10 cellular contexts compared by ENCODE assay signal in genomic region chr2:130726614-130727180, GRCh38. TPM values are rescaled to one million over a fixed set of nuclear protein-coding genes. Genes with fewer than 3 reads are reported as not detected.
DNase-seq lines count a peak whose midpoint lies in the region; ATAC-seq and TF ChIP-seq lines count a peak whose summit lies in the region.
"Had no signal": no experiment of that assay in that cellular context is flagged by ENCODE, and none has a peak within 500 bp of the region (broad histone marks: within the 10 kb centered on the region; RNA-seq: fewer than 3 reads in every experiment).

No MANE protein-coding gene starts in this region.

- H3K27me3 Mint-ChIP-seq in activated T-cell treated with anti-CD3 and anti-CD28 coated beads, Interleukin-2, amount 50 U/mL, for 24 hours, result peaks cover 3% of the 10 kb centered on the region

- whole genome bisulfite sequencing in thyroid gland, 2 donors, result 20 to 30% methylated on average over 9 to 17 of the region's 20 CpGs

- peaks cover 8% of the 10 kb centered on the region for H3K27me3 ChIP-seq in adipocyte (replicated peaks; ENCODE audit: control insufficient read depth, insufficient read depth, low read length)
- peaks cover 0 to 48% of the 10 kb centered on the region in 2 donors for H3K27me3 ChIP-seq in left lung
- no peaks in the 10 kb centered on the region for H3K27me3 ChIP-seq in thyroid gland

- peak; percentile 6 for ATAC-seq in left lung
- no peak for ATAC-seq in GM19467 (IDR thresholded peaks at IDR 0.05; ENCODE audit: unreplicated experiment)
- ATAC-seq in HG02642 (IDR thresholded peaks at IDR 0.05; ENCODE audit: poor library complexity, unreplicated experiment), result no peak

- H3K4me3 Mint-ChIP-seq in activated T-cell treated with anti-CD3 and anti-CD28 coated beads, Interleukin-2, amount 50 U/mL, for 24 hours, result peak overlapping the region; percentile 75

- intact Hi-C loops in left lung (cut with DNase I) (no loop called here), thyroid gland (cut with DNase I) (no loop called here)

- H3K9me3 ChIP-seq in adipocyte (ENCODE audit: control insufficient read depth, low read length), result peaks cover 6% of the 10 kb centered on the region
- no peaks in the 10 kb centered on the region for H3K9me3 ChIP-seq in left lung
- H3K9me3 ChIP-seq in thyroid gland, result no peaks in the 10 kb centered on the region

- TF ChIP-seq CTCF in left lung (IDR thresholded peaks at IDR 0.05), result no peak
- TF ChIP-seq CTCF in thyroid gland (IDR thresholded peaks at IDR 0.05), result no peak

- H3K27ac Mint-ChIP-seq in activated T-cell treated with anti-CD3 and anti-CD28 coated beads, Interleukin-2, amount 50 U/mL, for 24 hours, result peak overlapping the region; percentile 68

- no peak for DNase-seq in activated T-cell treated with anti-CD3 and anti-CD28 coated beads, Interleukin-2, amount 50 U/mL, for 24 hours
- no peak for DNase-seq in activated T-cell treated with anti-CD3 and anti-CD28 coated beads for 4 hours
- DNase-seq in adipocyte (ENCODE audit: low read depth), result no peak
- peak in 1 of 2 donors; percentile 33 for DNase-seq in left lung
- no peak for DNase-seq in thyroid gland
- DNase-seq in retina, result no peak

- H3K4me1 Mint-ChIP-seq in activated T-cell treated with anti-CD3 and anti-CD28 coated beads, Interleukin-2, amount 50 U/mL, for 24 hours (ENCODE audit: low read depth), result peaks cover 18% of the 10 kb centered on the region

- H3K9me3 Mint-ChIP-seq in activated T-cell treated with anti-CD3 and anti-CD28 coated beads, Interleukin-2, amount 50 U/mL, for 24 hours, result no peaks in the 10 kb centered on the region

- H3K4me1 ChIP-seq in adipocyte (ENCODE audit: control insufficient read depth, insufficient read depth, low read length), result peaks cover 10% of the 10 kb centered on the region
- H3K4me1 ChIP-seq in left lung, result peaks cover 11 to 14% of the 10 kb centered on the region in 2 donors
- H3K4me1 ChIP-seq in thyroid gland, result peaks cover 9 to 17% of the 10 kb centered on the region in 2 donors

- no peaks in the 10 kb centered on the region for H3K36me3 Mint-ChIP-seq in activated T-cell treated with anti-CD3 and anti-CD28 coated beads, Interleukin-2, amount 50 U/mL, for 24 hours (ENCODE audit: low read depth)

- H3K36me3 ChIP-seq in adipocyte (ENCODE audit: control insufficient read depth, insufficient read depth, low read length, severe bottlenecking), result no peaks in the 10 kb centered on the region
- H3K36me3 ChIP-seq in left lung, result no peaks in the 10 kb centered on the region
- no peaks in the 10 kb centered on the region for H3K36me3 ChIP-seq in thyroid gland

- H3K9ac ChIP-seq in adipocyte (ENCODE audit: low read length), result peak overlapping the region; percentile 72

- H3K4me3 ChIP-seq in adipocyte (ENCODE audit: low read length), result peak overlapping the region; percentile 82
- H3K4me3 ChIP-seq in left lung, result peak overlapping the region; percentile 26 to 37
- peak overlapping the region in 2 of 3 donors; percentile 35 to 47 for H3K4me3 ChIP-seq in thyroid gland (replicated peaks in 1 of 3)

- H3K27ac ChIP-seq in left lung (no peak overlapping the region), thyroid gland (peak overlapping the region in 1 of 3 donors; percentile 3)

- TF ChIP-seq POLR2A in thyroid gland (IDR thresholded peaks at IDR 0.05), result no peak

RNA-seq across cellular contexts. Expression of gene GPR148, which starts 2.2 kb away (rescaled TPM):
- total RNA-seq in left lung, result not detected
- total RNA-seq in thyroid gland, result not detected
- total RNA-seq: Daoy, M059J had no signal

RNA-seq across cellular contexts. Expression of gene AMER3, which starts 28.6 kb away (rescaled TPM):
- total RNA-seq in left lung, result not detected
- under 1 TPM in 1 of 4 donors, not detected in 3; 0.08 TPM for total RNA-seq in thyroid gland
- total RNA-seq: Daoy, M059J had no signal

Comparison
In these comparisons a context has a peak if more than half of its experiments do, and no peak if none do; other contexts are left out.
1. H3K4me3 ChIP-seq: peak in every context shown above with its lines; median percentile 82 in adipocyte; 41 in thyroid gland; 32 in left lung.